Comparison of ENCODE assay signal across 15 cellular contexts in the genomic region with DNA sequence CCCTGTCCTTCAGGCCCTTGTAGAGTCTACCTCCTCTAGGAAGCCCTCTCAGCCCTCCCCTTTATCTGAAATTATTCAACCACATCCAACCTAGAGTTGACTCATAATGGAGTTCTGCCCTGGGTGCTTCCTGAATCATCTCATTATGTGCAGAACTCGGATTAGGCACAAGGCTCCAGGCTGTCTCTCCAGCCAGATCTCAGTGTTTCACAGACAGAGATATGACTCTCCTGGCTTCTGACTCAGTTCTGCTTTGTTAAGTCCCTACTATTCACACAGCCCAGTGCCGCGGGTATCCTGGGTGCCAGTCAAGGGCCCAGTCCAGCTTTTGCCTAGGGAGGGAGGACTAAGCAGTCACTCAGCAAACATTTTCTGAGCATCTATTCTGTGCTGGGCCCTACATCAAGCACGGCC. TPM values are rescaled to one million over a fixed set of nuclear protein-coding genes. Genes with fewer than 3 reads are reported as not detected.
DNase-seq lines count a peak whose midpoint lies in the region; ATAC-seq, FAIRE-seq and TF ChIP-seq lines count a peak whose summit lies in the region.
"Had no signal": no experiment of that assay in that cellular context is flagged by ENCODE, and none has a peak within 500 bp of the region (broad histone marks: within the 10 kb centered on the region; RNA-seq: fewer than 3 reads in every experiment).

No MANE protein-coding gene starts in this region.

- H3K4me3 ChIP-seq in GM12878 (no peak overlapping the region), mesenchymal stem cell (ENCODE audit: insufficient read depth in 1 of 2, low read depth in 1 of 2, low read length in 2 of 2) (no peak overlapping the region), sigmoid colon (no peak overlapping the region)

- intact Hi-C loops in GM12878 (cut with micrococcal nuclease; ENCODE audit: unreplicated experiment), result no loop called here
- intact Hi-C loops in sigmoid colon (cut with DNase I), result no loop called here

- H3K27me3 Mint-ChIP-seq in T-helper 2 cell treated with Interferon-gamma antibody and Interleukin-4, amounts not matched to agents 5 μg/mL and 100 μg/mL, for 36 hours (ENCODE audit: low read depth), result no peaks in the 10 kb centered on the region
- H3K27me3 Mint-ChIP-seq: activated naive CD8-positive, alpha-beta T cell treated with anti-CD3 and anti-CD28 coated beads for 36 hours; stimulated activated naive CD8-positive, alpha-beta T cell treated with anti-CD3 and anti-CD28 coated beads, Interleukin-15, amount 100 ng/mL, for 72 hours had no signal

- H3K4me1 ChIP-seq in GM12878 (ENCODE audit: control insufficient read depth, insufficient read depth, low read length), result peaks cover 20% of the 10 kb centered on the region
- H3K4me1 ChIP-seq in mesenchymal stem cell (ENCODE audit: control insufficient read depth, insufficient read depth, low read depth, low read length), result peaks cover 29% of the 10 kb centered on the region
- peaks cover 0 to 8% (median 0%) of the 10 kb centered on the region in 4 donors for H3K4me1 ChIP-seq in sigmoid colon

- H3K9me3 ChIP-seq in GM12878 (replicated peaks; ENCODE audit: control insufficient read depth, insufficient read depth, low read length), result no peaks in the 10 kb centered on the region
- H3K9me3 ChIP-seq in mesenchymal stem cell (ENCODE audit: control insufficient read depth, low read length), result no peaks in the 10 kb centered on the region
- H3K9me3 ChIP-seq in sigmoid colon, result no peaks in the 10 kb centered on the region

- H2BK5ac ChIP-seq in mesenchymal stem cell (ENCODE audit: low read depth, low read length, poor library complexity, severe bottlenecking), result no peak overlapping the region

- in situ Hi-C loops in GM12878 (cut with MboI), result no loop called here

- H4K8ac ChIP-seq in mesenchymal stem cell (ENCODE audit: low read length), result no peak overlapping the region

- DNase-seq in EH (ENCODE audit: low read depth), result peak; percentile 95
- peak; percentile 98 for DNase-seq in NCI-H226
- DNase-seq in GM12878 (ENCODE audit: low read depth, low spot score), result peak; percentile 37
- DNase-seq in mesenchymal stem cell, result peak; percentile 80
- no peak for DNase-seq in sigmoid colon
- no peak for DNase-seq in stimulated activated CD4-positive, alpha-beta T cell treated with anti-CD3 and anti-CD28 coated beads, Interleukin-2, amount 100 ng/mL, for 48 hours
- no peak for DNase-seq in T-helper 2 cell treated with Interferon-gamma antibody and Interleukin-4, amounts not matched to agents 5 μg/mL and 100 μg/mL, for 36 hours (ENCODE audit: low spot score)
- DNase-seq: activated naive CD8-positive, alpha-beta T cell treated with anti-CD3 and anti-CD28 coated beads for 36 hours; NCI-H510A treated with DMSO at 0.1 percent for 48 hours; stimulated activated naive CD8-positive, alpha-beta T cell treated with anti-CD3 and anti-CD28 coated beads, Interleukin-15, amount 100 ng/mL, for 72 hours had no signal

- no peak overlapping the region for H3K18ac ChIP-seq in mesenchymal stem cell (ENCODE audit: low read depth in 1 of 2, low read length in 2 of 2)

- no peak overlapping the region for H2BK120ac ChIP-seq in mesenchymal stem cell (ENCODE audit: low read depth, low read length)

- CTCF ChIA-PET in GM12878 (lab: Yijun Ruan, JAX), result interaction anchor here (0.6 kb wide), 1 partner anchor 130 kb away, joined by 3 read pairs; no protein-coding TSS in a partner anchor

- H2AFZ ChIP-seq in GM12878 (ENCODE audit: control insufficient read depth, low read depth, low read length), result no peak overlapping the region
- H2AFZ ChIP-seq in mesenchymal stem cell (ENCODE audit: low read depth, low read length), result no peak overlapping the region

- WGBS in GM12878 (ENCODE audit: insufficient coverage, insufficient replicate concordance, low lambda C conversion rate, missing lambda C conversion rate), result 10% methylated on average over 4 of the region's 4 CpGs
- WGBS in mesenchymal stem cell, result 32% methylated on average over 4 of the region's 4 CpGs
- 87 to 91% methylated on average over 4 of the region's 4 CpGs for WGBS in sigmoid colon, 2 donors

- no peak overlapping the region for H3K14ac ChIP-seq in mesenchymal stem cell (ENCODE audit: low read length in 2 of 2)

- no peaks in the 10 kb centered on the region for H3K9me3 Mint-ChIP-seq in T-helper 2 cell treated with Interferon-gamma antibody and Interleukin-4, amounts not matched to agents 5 μg/mL and 100 μg/mL, for 36 hours
- H3K9me3 Mint-ChIP-seq: activated naive CD8-positive, alpha-beta T cell treated with anti-CD3 and anti-CD28 coated beads for 36 hours; stimulated activated naive CD8-positive, alpha-beta T cell treated with anti-CD3 and anti-CD28 coated beads, Interleukin-15, amount 100 ng/mL, for 72 hours; WTC11 had no signal

- H3K27me3 ChIP-seq in GM12878 (replicated peaks in 1 of 2; ENCODE audit: control insufficient read depth in 2 of 2, insufficient read depth in 2 of 2, low read length in 1 of 2) (no peaks in the 10 kb centered on the region), mesenchymal stem cell (ENCODE audit: control insufficient read depth in 1 of 2, insufficient read depth in 1 of 2, low read length in 2 of 2) (peaks cover 3 to 4% of the 10 kb centered on the region in 2 experiments), sigmoid colon (no peaks in the 10 kb centered on the region)

- peak overlapping the region; percentile 66 for H4K91ac ChIP-seq in mesenchymal stem cell (ENCODE audit: low read length)

- no peak overlapping the region for H3K4ac ChIP-seq in mesenchymal stem cell (ENCODE audit: low read depth in 1 of 2, low read length in 2 of 2)

- BruUV-seq in GM12878 (replicated peaks; lab: Mats Ljungman, UMichigan), result no TSS peak

- RAD21 ChIA-PET in GM12878 (lab: Charles Lee; ENCODE audit: unreplicated experiment), result no interaction called here

- no peak overlapping the region; the same call in 1 of the 2 replicates for H3K4me2 ChIP-seq in GM12878 (ENCODE audit: control insufficient read depth, insufficient read depth)
- no peak overlapping the region for H3K4me2 ChIP-seq in mesenchymal stem cell (ENCODE audit: low read length, poor library complexity, severe bottlenecking)

- TF ChIP-seq RAD21 in GM12878 (IDR thresholded peaks at IDR 0.05; ENCODE audit: insufficient read depth, low read depth, low read length), result no peak

- H3K4me3 Mint-ChIP-seq in T-helper 2 cell treated with Interferon-gamma antibody and Interleukin-4, amounts not matched to agents 5 μg/mL and 100 μg/mL, for 36 hours, result no peak overlapping the region
- H3K4me3 Mint-ChIP-seq: activated naive CD8-positive, alpha-beta T cell treated with anti-CD3 and anti-CD28 coated beads for 36 hours; stimulated activated naive CD8-positive, alpha-beta T cell treated with anti-CD3 and anti-CD28 coated beads, Interleukin-15, amount 100 ng/mL, for 72 hours; WTC11 had no signal

- SMC1A ChIA-PET in GM12878 (lab: Charles Lee; ENCODE audit: uncharacterized antibody, unreplicated experiment), result interaction anchor here (1.4 kb wide), 1 partner anchor 122 kb away, joined by 3 read pairs; no protein-coding TSS in a partner anchor

- POLR2A ChIA-PET in GM12878 (lab: Charles Lee), result interaction anchor here (0.6 kb wide), 1 partner anchor 9 kb away, joined by 3 read pairs; a partner anchor contains a TSS

- peak; percentile 77 for ATAC-seq in GM12878
- ATAC-seq in HG03469 (IDR thresholded peaks at IDR 0.05; ENCODE audit: unreplicated experiment), result no peak
- ATAC-seq: HepG2; stimulated activated naive CD8-positive, alpha-beta T cell treated with anti-CD3 and anti-CD28 coated beads, Interleukin-15, amount 100 ng/mL, for 72 hours; WTC11 had no signal

- no peaks in the 10 kb centered on the region for H3K36me3 Mint-ChIP-seq in T-helper 2 cell treated with Interferon-gamma antibody and Interleukin-4, amounts not matched to agents 5 μg/mL and 100 μg/mL, for 36 hours (ENCODE audit: low read depth)
- H3K36me3 Mint-ChIP-seq: activated naive CD8-positive, alpha-beta T cell treated with anti-CD3 and anti-CD28 coated beads for 36 hours; WTC11 had no signal

- H3K79me2 ChIP-seq in GM12878 (ENCODE audit: control insufficient read depth, insufficient read depth, low read length), result no peaks in the 10 kb centered on the region

- H3K9ac ChIP-seq in GM12878 (ENCODE audit: control insufficient read depth, insufficient read depth, low read length) (no peak overlapping the region), mesenchymal stem cell (ENCODE audit: low read length) (peak overlapping the region; percentile 4)

- peak; percentile 81 for FAIRE-seq in GM12878 (lab: Jason Lieb, UNC)
- FAIRE-seq: HepG2 had no signal

- peaks cover 2% of the 10 kb centered on the region for H3K79me1 ChIP-seq in mesenchymal stem cell (replicated peaks; ENCODE audit: low read length, poor library complexity, severe bottlenecking)

- H2AK5ac ChIP-seq in mesenchymal stem cell (ENCODE audit: low read length, severe bottlenecking), result no peak overlapping the region

- TF ChIP-seq EP300 in GM12878 (IDR thresholded peaks at IDR 0.05; ENCODE audit: borderline replicate concordance in 1 of 2, control insufficient read depth in 1 of 2, low read depth in 2 of 2, low read length in 2 of 2), result no peak
- TF ChIP-seq EP300 in sigmoid colon (IDR thresholded peaks at IDR 0.05), result no peak

- H3K27ac Mint-ChIP-seq in T-helper 2 cell treated with Interferon-gamma antibody and Interleukin-4, amounts not matched to agents 5 μg/mL and 100 μg/mL, for 36 hours, result no peak overlapping the region
- H3K27ac Mint-ChIP-seq: activated naive CD8-positive, alpha-beta T cell treated with anti-CD3 and anti-CD28 coated beads for 36 hours; WTC11 had no signal

- no peaks in the 10 kb centered on the region for H3K4me1 Mint-ChIP-seq in T-helper 2 cell treated with Interferon-gamma antibody and Interleukin-4, amounts not matched to agents 5 μg/mL and 100 μg/mL, for 36 hours (ENCODE audit: low read depth)
- H3K4me1 Mint-ChIP-seq: activated naive CD8-positive, alpha-beta T cell treated with anti-CD3 and anti-CD28 coated beads for 36 hours; stimulated activated naive CD8-positive, alpha-beta T cell treated with anti-CD3 and anti-CD28 coated beads, Interleukin-15, amount 100 ng/mL, for 72 hours; WTC11 had no signal

- no peaks in the 10 kb centered on the region for H4K20me1 ChIP-seq in GM12878 (ENCODE audit: control insufficient read depth, insufficient read depth)

- H3K23ac ChIP-seq in mesenchymal stem cell (ENCODE audit: low read length in 2 of 2), result no peak overlapping the region

- TF ChIP-seq POLR2A in GM12878 (IDR thresholded peaks at IDR 0.05; ENCODE audit: low read depth, low read length) (no peak), sigmoid colon (IDR thresholded peaks at IDR 0.05) (no peak)

- H3K27ac ChIP-seq in GM12878 (ENCODE audit: control insufficient read depth, insufficient read depth), result peak overlapping the region; percentile 28; the same call in 1 of the 2 replicates
- H3K27ac ChIP-seq in mesenchymal stem cell (ENCODE audit: low read length, poor library complexity, severe bottlenecking), result peak overlapping the region; percentile 23
- no peak overlapping the region for H3K27ac ChIP-seq in sigmoid colon

- no peak for TF ChIP-seq CTCF in GM12878 (IDR thresholded peaks at IDR 0.05 in 2 of 3, conservative IDR thresholded peaks at IDR 0.05 in 1 of 3; ENCODE audit: control insufficient read depth in 2 of 3, extremely low read depth in 1 of 3, insufficient read depth in 1 of 3, low read depth in 3 of 3, low read length in 3 of 3)
- TF ChIP-seq CTCF in sigmoid colon (IDR thresholded peaks at IDR 0.05), result no peak

- peak overlapping the region in 1 of 2 experiments; percentile 28 for H2BK12ac ChIP-seq in mesenchymal stem cell (ENCODE audit: low read length in 2 of 2)

- H2BK15ac ChIP-seq in mesenchymal stem cell (ENCODE audit: low read depth, poor library complexity, severe bottlenecking), result no peak overlapping the region

- H3K36me3 ChIP-seq in GM12878 (ENCODE audit: control insufficient read depth in 2 of 2, insufficient read depth in 2 of 2, low read length in 1 of 2) (no peaks in the 10 kb centered on the region), mesenchymal stem cell (ENCODE audit: control insufficient read depth in 1 of 2, insufficient read depth in 2 of 2, low read depth in 1 of 2, low read length in 2 of 2) (peaks cover 0 to 38% of the 10 kb centered on the region in 2 experiments), sigmoid colon (no peaks in the 10 kb centered on the region)

RNA-seq across cellular contexts. Expression of a gene that starts 9.3 kb away (rescaled TPM):
- 4.4 and 6.9 TPM in 2 replicates for total RNA-seq in GM12878 (2013; cell fraction: nucleolus; rRNA removed)
- total RNA-seq in GM12878 (2014; rRNA removed), result 6.9 and 7.1 TPM in 2 replicates
- total RNA-seq in GM12878 (2014; rRNA removed; fragmentation: Illumina TruSeq; extraction: Trizol), result 4.1 and 4.4 TPM in 2 replicates
- 9.7 and 10.0 TPM in 2 replicates for total RNA-seq in GM12878 (2021)
- polyA plus RNA-seq in GM12878 (2011; ENCODE audit: low read depth), result 1.2 TPM
- 0.39 and 1.3 TPM in 2 replicates for polyA plus RNA-seq in GM12878 (2011; rRNA removed)
- polyA plus RNA-seq in GM12878 (2011; cell fraction: cytosol; rRNA removed), result 0.84 and 1.4 TPM in 2 replicates
- polyA plus RNA-seq in GM12878 (2011; cell fraction: nucleus; rRNA removed), result 8.0 and 8.7 TPM in 2 replicates
- 2.5 and 2.9 TPM in 2 replicates for polyA plus RNA-seq in GM12878 (2012)
- 2.4 and 4.2 TPM in 2 replicates for polyA plus RNA-seq in GM12878 (2014; fragmentation: Illumina TruSeq; extraction: Trizol)
- under 1 TPM; 0.31 to 0.62 TPM for polyA plus RNA-seq in GM12878 (2014; fragmentation: Nextera tagmentation; extraction: Ambion mirVana)
- polyA plus RNA-seq in GM12878 (2014; rRNA removed), result 8.8 and 10.8 TPM in 2 replicates
- 10 to 100 TPM in 1 of 2 experiments, 1 to 10 TPM in 1; 8.8 to 10.4 TPM for polyA plus RNA-seq in GM12878 (2016; fragmentation: Nextera tagmentation; extraction: Ambion mirVana)
- polyA minus RNA-seq in GM12878 (2011; rRNA and poly(A)+ RNA removed), result 0.82 and 0.95 TPM in 2 replicates
- 0.52 TPM in 1 of 2 replicates, not detected in the other for polyA minus RNA-seq in GM12878 (2011; cell fraction: cytosol; rRNA and poly(A)+ RNA removed)
- polyA minus RNA-seq in GM12878 (2011; cell fraction: nucleus; rRNA and poly(A)+ RNA removed), result 3.3 and 4.2 TPM in 2 replicates
- 13.9 TPM for polyA plus RNA-seq in mesenchymal stem cell (2013, experiment 1 of 2)
- 12.6 TPM for polyA plus RNA-seq in mesenchymal stem cell (2013, experiment 2 of 2)
- total RNA-seq in sigmoid colon, result under 1 TPM in 1 of 4 donors, not detected in 3; 0.71 TPM
- under 1 TPM in 1 of 3 donors, not detected in 2; 0.50 TPM for polyA plus RNA-seq in sigmoid colon
- total RNA-seq: mononuclear cell had no signal

RNA-seq across cellular contexts. Expression of a gene that starts 19.8 kb away (rescaled TPM):
- not detected in 2 replicates for total RNA-seq in GM12878 (2013; cell fraction: nucleolus; rRNA removed)
- total RNA-seq in GM12878 (2014; rRNA removed), result 0.62 and 1.1 TPM in 2 replicates
- total RNA-seq in GM12878 (2014; rRNA removed; fragmentation: Illumina TruSeq; extraction: Trizol), result 0.28 and 0.45 TPM in 2 replicates
- 1.3 and 1.7 TPM in 2 replicates for total RNA-seq in GM12878 (2021)
- 0.29 TPM for polyA plus RNA-seq in GM12878 (2011; ENCODE audit: low read depth)
- polyA plus RNA-seq in GM12878 (2011; rRNA removed), result 0.03 TPM in 1 of 2 replicates, not detected in the other
- 0.03 and 0.09 TPM in 2 replicates for polyA plus RNA-seq in GM12878 (2011; cell fraction: cytosol; rRNA removed)
- polyA plus RNA-seq in GM12878 (2011; cell fraction: nucleus; rRNA removed), result 0.16 TPM in 1 of 2 replicates, not detected in the other
- polyA plus RNA-seq in GM12878 (2012), result 0.53 and 0.81 TPM in 2 replicates
- 0.16 and 0.46 TPM in 2 replicates for polyA plus RNA-seq in GM12878 (2014; fragmentation: Illumina TruSeq; extraction: Trizol)
- under 1 TPM; 0.05 to 0.13 TPM for polyA plus RNA-seq in GM12878 (2014; fragmentation: Nextera tagmentation; extraction: Ambion mirVana)
- 0.92 and 1.1 TPM in 2 replicates for polyA plus RNA-seq in GM12878 (2014; rRNA removed)
- polyA plus RNA-seq in GM12878 (2016; fragmentation: Nextera tagmentation; extraction: Ambion mirVana), result 1 to 10 TPM in 1 of 2 experiments, under 1 TPM in 1; 0.91 to 1.8 TPM
- not detected in 2 replicates for polyA minus RNA-seq in GM12878 (2011; rRNA and poly(A)+ RNA removed)
- not detected in 2 replicates for polyA minus RNA-seq in GM12878 (2011; cell fraction: cytosol; rRNA and poly(A)+ RNA removed)
- not detected in 2 replicates for polyA minus RNA-seq in GM12878 (2011; cell fraction: nucleus; rRNA and poly(A)+ RNA removed)
- polyA plus RNA-seq in mesenchymal stem cell (2013, experiment 1 of 2), result 4.7 TPM
- polyA plus RNA-seq in mesenchymal stem cell (2013, experiment 2 of 2), result 3.5 TPM
- total RNA-seq in sigmoid colon, result 100 to 1,000 TPM in 2 of 4 donors, 10 to 100 TPM in 2; 71.4 to 186 (median 121) TPM
- 10 to 100 TPM in 1 of 3 donors, 1 to 10 TPM in 1, under 1 TPM in 1; 0.69 to 16.3 (median 7.8) TPM for polyA plus RNA-seq in sigmoid colon
- total RNA-seq: activated naive CD8-positive, alpha-beta T cell treated with anti-CD3 and anti-CD28 coated beads for 36 hours; HepG2; mononuclear cell had no signal
- polyA plus RNA-seq: HepG2 had no signal

RNA-seq across cellular contexts. Expression of a gene that starts 42.8 kb away (rescaled TPM):
- 0.69 TPM in 1 of 2 replicates, not detected in the other for total RNA-seq in GM12878 (2013; cell fraction: nucleolus; rRNA removed)
- total RNA-seq in GM12878 (2014; rRNA removed), result 2.6 and 2.9 TPM in 2 replicates
- 4.4 and 4.8 TPM in 2 replicates for total RNA-seq in GM12878 (2014; rRNA removed; fragmentation: Illumina TruSeq; extraction: Trizol)
- total RNA-seq in GM12878 (2021), result 4.1 and 4.9 TPM in 2 replicates
- 0.62 TPM for polyA plus RNA-seq in GM12878 (2011; ENCODE audit: low read depth)
- polyA plus RNA-seq in GM12878 (2011; rRNA removed), result 0.36 and 0.57 TPM in 2 replicates
- polyA plus RNA-seq in GM12878 (2011; cell fraction: cytosol; rRNA removed), result 0.61 and 0.72 TPM in 2 replicates
- polyA plus RNA-seq in GM12878 (2011; cell fraction: nucleus; rRNA removed), result 0.76 and 0.88 TPM in 2 replicates
- 0.22 and 0.47 TPM in 2 replicates for polyA plus RNA-seq in GM12878 (2012)
- polyA plus RNA-seq in GM12878 (2014; fragmentation: Illumina TruSeq; extraction: Trizol), result 3.1 and 3.2 TPM in 2 replicates
- 1 to 10 TPM; 3.0 to 5.4 TPM for polyA plus RNA-seq in GM12878 (2014; fragmentation: Nextera tagmentation; extraction: Ambion mirVana)
- 4.1 and 6.0 TPM in 2 replicates for polyA plus RNA-seq in GM12878 (2014; rRNA removed)
- polyA plus RNA-seq in GM12878 (2016; fragmentation: Nextera tagmentation; extraction: Ambion mirVana), result 1 to 10 TPM; 4.7 to 5.8 TPM
- 0.98 TPM in 1 of 2 replicates, not detected in the other for polyA minus RNA-seq in GM12878 (2011; rRNA and poly(A)+ RNA removed)
- not detected in 2 replicates for polyA minus RNA-seq in GM12878 (2011; cell fraction: cytosol; rRNA and poly(A)+ RNA removed)
- 0.67 TPM in 1 of 2 replicates, not detected in the other for polyA minus RNA-seq in GM12878 (2011; cell fraction: nucleus; rRNA and poly(A)+ RNA removed)
- polyA plus RNA-seq in mesenchymal stem cell (2013, experiment 1 of 2), result 0.29 TPM
- 0.40 TPM for polyA plus RNA-seq in mesenchymal stem cell (2013, experiment 2 of 2)
- total RNA-seq in sigmoid colon, result not detected
- polyA plus RNA-seq in sigmoid colon, result under 1 TPM in 2 of 3 donors, not detected in 1; 0.09 to 0.60 TPM
- total RNA-seq: HepG2, mononuclear cell had no signal
- polyA plus RNA-seq: esophagus had no signal

Comparison
In these comparisons a context has a peak if more than half of its experiments do, and no peak if none do; other contexts are left out.
1. DNase-seq: peak in EH (single experiment), NCI-H226 (single experiment), GM12878 (single experiment) and mesenchymal stem cell (single experiment); none in sigmoid colon (single experiment), stimulated activated CD4-positive, alpha-beta T cell treated with anti-CD3 and anti-CD28 coated beads, Interleukin-2, amount 100 ng/mL, for 48 hours (0 of 2) and T-helper 2 cell treated with Interferon-gamma antibody and Interleukin-4, amounts not matched to agents 5 μg/mL and 100 μg/mL, for 36 hours (single experiment).
2. H3K27ac ChIP-seq: peak in GM12878 (single experiment) and mesenchymal stem cell (single experiment); none in sigmoid colon (0 of 4).
3. RNA of a gene that starts 19.8 kb away (total RNA-seq): 71.4 to 186 TPM in sigmoid colon; 0.28 to 1.7 TPM in GM12878; every median in the first group is over 10 times any median in the second.